Comparison of ENCODE assay signal across 19 cellular contexts in the genomic region with DNA sequence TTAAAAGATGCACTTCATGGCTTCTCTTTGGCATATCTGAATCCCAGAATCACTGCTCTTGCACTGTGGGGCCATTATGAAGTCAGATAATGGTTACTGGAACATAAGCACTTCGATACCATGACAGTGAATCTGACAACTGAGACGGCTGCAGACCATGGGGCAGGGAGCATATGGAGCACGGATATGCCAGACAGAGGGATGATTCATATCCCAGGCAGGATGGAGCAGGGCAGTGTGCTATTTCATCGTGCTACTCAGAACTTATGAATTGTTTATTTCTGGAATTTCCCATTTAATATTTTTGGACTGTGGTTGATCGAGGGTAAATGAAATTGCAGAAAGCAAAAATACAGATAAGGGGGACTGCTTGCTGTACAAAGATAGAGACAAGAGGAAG.
DNase-seq lines count a peak whose midpoint lies in the region; ATAC-seq and TF ChIP-seq lines count a peak whose summit lies in the region.
"Had no signal": no experiment of that assay in that cellular context is flagged by ENCODE, and none has a peak within 500 bp of the region (broad histone marks: within the 10 kb centered on the region; RNA-seq: fewer than 3 reads in every experiment).

No MANE protein-coding gene starts in this region.

- H3K27me3 ChIP-seq in GM23338 (ENCODE audit: insufficient read depth), result no peaks in the 10 kb centered on the region
- H3K27me3 ChIP-seq in trophoblast cell (ENCODE audit: insufficient read depth, low read length), result no peaks in the 10 kb centered on the region
- H3K27me3 ChIP-seq: Peyer's patch, vagina had no signal

- no peak overlapping the region for H3K27ac Mint-ChIP-seq in GM23338
- H3K27ac Mint-ChIP-seq in activated CD8-positive, alpha-beta T cell treated with anti-CD3 and anti-CD28 coated beads for 36 hours, result no peak overlapping the region
- H3K27ac Mint-ChIP-seq: mesothelial cell of epicardium, WTC11 had no signal

- H3K27me3 Mint-ChIP-seq in GM23338 (ENCODE audit: insufficient read depth, low read depth, poor library complexity), result peaks cover 4% of the 10 kb centered on the region
- peaks cover 37% of the 10 kb centered on the region for H3K27me3 Mint-ChIP-seq in activated CD8-positive, alpha-beta T cell treated with anti-CD3 and anti-CD28 coated beads for 36 hours

- H4K8ac ChIP-seq in trophoblast cell (ENCODE audit: low read depth, low read length), result no peak overlapping the region

- no peak overlapping the region for H4K91ac ChIP-seq in trophoblast cell (ENCODE audit: low read depth, low read length)

- no peak overlapping the region for H3K14ac ChIP-seq in trophoblast cell (ENCODE audit: low read length)

- no peak overlapping the region for H3K18ac ChIP-seq in trophoblast cell (ENCODE audit: low read length)

- H3K36me3 ChIP-seq in GM23338 (ENCODE audit: insufficient read depth), result no peaks in the 10 kb centered on the region
- no peaks in the 10 kb centered on the region for H3K36me3 ChIP-seq in trophoblast cell (ENCODE audit: control insufficient read depth in 1 of 2, insufficient read depth in 2 of 2, low read length in 2 of 2)
- H3K36me3 ChIP-seq: heart left ventricle, Peyer's patch, vagina had no signal

- no peaks in the 10 kb centered on the region for H3K9me3 ChIP-seq in trophoblast cell (ENCODE audit: insufficient read depth, low read depth, low read length)
- H3K9me3 ChIP-seq: heart left ventricle, Peyer's patch, vagina had no signal

- H3K4me1 ChIP-seq in GM23338 (ENCODE audit: insufficient read depth), result no peaks in the 10 kb centered on the region
- no peaks in the 10 kb centered on the region for H3K4me1 ChIP-seq in trophoblast cell (ENCODE audit: control insufficient read depth in 1 of 2, insufficient read depth in 2 of 2, low read length in 2 of 2)
- H3K4me1 ChIP-seq: heart left ventricle, Peyer's patch, vagina had no signal

- H2AFZ ChIP-seq in GM23338 (no peak overlapping the region), trophoblast cell (ENCODE audit: insufficient read depth, low read length, poor library complexity) (no peak overlapping the region)

- H3F3A ChIP-seq in GM23338 (replicated peaks; ENCODE audit: low read depth), result no peaks in the 10 kb centered on the region

- H2BK120ac ChIP-seq in trophoblast cell (ENCODE audit: insufficient read depth, low read length, poor library complexity), result no peak overlapping the region

- peaks cover 2% of the 10 kb centered on the region; the same call in 1 of the 2 replicates for H3K9me2 ChIP-seq in GM23338 (ENCODE audit: insufficient read depth)

- H3K23ac ChIP-seq in trophoblast cell (ENCODE audit: low read length), result no peak overlapping the region

- no peak overlapping the region for H4K12ac ChIP-seq in trophoblast cell (ENCODE audit: low read depth, low read length)

- H3K4me3 ChIP-seq in AG10803 (ENCODE audit: low read length), result no peak overlapping the region
- no peak overlapping the region for H3K4me3 ChIP-seq in cardiac fibroblast (replicated peaks in 1 of 2; ENCODE audit: low read depth in 2 of 2, low read length in 2 of 2)
- no peak overlapping the region for H3K4me3 ChIP-seq in GM23338
- no peak overlapping the region for H3K4me3 ChIP-seq in trophoblast cell (ENCODE audit: low read depth, low read length)
- H3K4me3 ChIP-seq: heart left ventricle, Peyer's patch, vagina had no signal

- H2AK5ac ChIP-seq in trophoblast cell (ENCODE audit: low read length), result no peak overlapping the region

- CTCF ChIA-PET in activated CD8-positive, alpha-beta T cell treated with anti-CD3 and anti-CD28 coated beads for 36 hours (lab: Charles Lee), result interaction anchor here (1.2 to 1.5 kb wide), 3 partner anchors 17 to 38 kb away, joined by 4 read pairs; no protein-coding TSS in a partner anchor

- no peaks in the 10 kb centered on the region for H4K20me1 ChIP-seq in GM23338 (replicated peaks; ENCODE audit: insufficient read depth)

- no peak overlapping the region for H3K9ac ChIP-seq in trophoblast cell (ENCODE audit: low read length)

- H3K4ac ChIP-seq in trophoblast cell (ENCODE audit: low read depth, low read length), result no peak overlapping the region

- intact Hi-C loops in activated CD8-positive, alpha-beta T cell treated with anti-CD3 and anti-CD28 coated beads for 36 hours (cut with micrococcal nuclease), result no loop called here

- no peak overlapping the region for H2BK12ac ChIP-seq in trophoblast cell (ENCODE audit: low read length)

- H3K4me2 ChIP-seq in GM23338, result no peak overlapping the region
- H3K4me2 ChIP-seq in trophoblast cell (ENCODE audit: low read length), result no peak overlapping the region

- whole genome bisulfite sequencing in trophoblast cell (ENCODE audit: extremely low coverage, insufficient coverage, insufficient read length), result no CpG with 5 or more reads among the region's 5 CpGs

- POLR2A ChIA-PET in activated CD8-positive, alpha-beta T cell treated with anti-CD3 and anti-CD28 coated beads for 36 hours (lab: Charles Lee), result no interaction called here

- H3K9me3 Mint-ChIP-seq in GM23338, result no peaks in the 10 kb centered on the region; the same call in 2 of the 3 replicates
- H3K9me3 Mint-ChIP-seq in activated CD8-positive, alpha-beta T cell treated with anti-CD3 and anti-CD28 coated beads for 36 hours, result no peaks in the 10 kb centered on the region
- H3K9me3 Mint-ChIP-seq: mesothelial cell of epicardium had no signal

- no peaks in the 10 kb centered on the region for H3K79me1 ChIP-seq in trophoblast cell (ENCODE audit: low read length)

- H3K4me3 Mint-ChIP-seq in GM23338, result no peak overlapping the region
- no peak overlapping the region for H3K4me3 Mint-ChIP-seq in activated CD8-positive, alpha-beta T cell treated with anti-CD3 and anti-CD28 coated beads for 36 hours
- H3K4me3 Mint-ChIP-seq: mesothelial cell of epicardium, neural crest cell, WTC11 had no signal

- no peak overlapping the region for H3K27ac ChIP-seq in GM23338 (ENCODE audit: low read depth)
- no peak overlapping the region for H3K27ac ChIP-seq in trophoblast cell (ENCODE audit: low read depth, low read length)
- H3K27ac ChIP-seq: heart left ventricle, Peyer's patch, vagina had no signal

- no peaks in the 10 kb centered on the region for H3K36me3 Mint-ChIP-seq in GM23338 (ENCODE audit: low read depth)
- no peaks in the 10 kb centered on the region for H3K36me3 Mint-ChIP-seq in activated CD8-positive, alpha-beta T cell treated with anti-CD3 and anti-CD28 coated beads for 36 hours (ENCODE audit: low read depth)
- H3K36me3 Mint-ChIP-seq: mesothelial cell of epicardium, WTC11 had no signal

- no peak for ATAC-seq in GM23338
- no peak for ATAC-seq in activated CD8-positive, alpha-beta T cell treated with anti-CD3 and anti-CD28 coated beads for 36 hours
- ATAC-seq: WTC11 had no signal

- H2BK5ac ChIP-seq in trophoblast cell (ENCODE audit: low read depth, low read length, poor library complexity), result no peak overlapping the region

- H3K4me1 Mint-ChIP-seq in GM23338, result peaks cover 6% of the 10 kb centered on the region; the same call in 1 of the 3 replicates
- H3K4me1 Mint-ChIP-seq in activated CD8-positive, alpha-beta T cell treated with anti-CD3 and anti-CD28 coated beads for 36 hours (ENCODE audit: low read depth), result no peaks in the 10 kb centered on the region
- H3K4me1 Mint-ChIP-seq: mesothelial cell of epicardium had no signal

- DNase-seq in AG10803 (ENCODE audit: low read depth) (peak; percentile 33), LHCN-M2 (ENCODE audit: low read depth) (peak; percentile 49), cardiac fibroblast (ENCODE audit: low read depth in 2 of 2) (peak; percentile 22 to 64), hepatic stellate cell (ENCODE audit: low spot score) (peak; percentile 47), GM23338 (ENCODE audit: low spot score) (no peak), trophoblast cell (no peak)
- no peak for DNase-seq in activated CD8-positive, alpha-beta T cell treated with anti-CD3 and anti-CD28 coated beads for 36 hours
- no peak for DNase-seq in stimulated activated naive CD4-positive, alpha-beta T cell (lab: John Stamatoyannopoulos, UW)
- DNase-seq: activated CD8-positive, alpha-beta memory T cell treated with anti-CD3 and anti-CD28 coated beads for 24 hours; AML-193; heart left ventricle; MV-4-11; NCI-H2081 treated with DMSO at 0.1 percent for 48 hours; NCI-H748 treated with DMSO at 0.1 percent for 48 hours; Peyer's patch had no signal

- TF ChIP-seq CTCF in AG10803 (conservative IDR thresholded peaks at IDR 0.05; ENCODE audit: low read length) (no peak), cardiac fibroblast (IDR thresholded peaks at IDR 0.05; ENCODE audit: low read depth, low read length) (no peak), GM23338 (conservative IDR thresholded peaks at IDR 0.05; ENCODE audit: low read depth in 2 of 2) (no peak)
- TF ChIP-seq CTCF in activated CD8-positive, alpha-beta T cell treated with anti-CD3 and anti-CD28 coated beads for 36 hours (IDR thresholded peaks at IDR 0.05), result no peak

- H3K79me2 ChIP-seq in GM23338 (replicated peaks; ENCODE audit: insufficient read depth) (no peaks in the 10 kb centered on the region), trophoblast cell (ENCODE audit: control insufficient read depth, insufficient read depth, low read length, poor library complexity) (no peaks in the 10 kb centered on the region)

TF ChIP-seq in GM23338, 12 proteins besides CTCF, POLR2A, EP300 and RAD21 (continues in another document):
- TF ChIP-seq, protein P1, sequence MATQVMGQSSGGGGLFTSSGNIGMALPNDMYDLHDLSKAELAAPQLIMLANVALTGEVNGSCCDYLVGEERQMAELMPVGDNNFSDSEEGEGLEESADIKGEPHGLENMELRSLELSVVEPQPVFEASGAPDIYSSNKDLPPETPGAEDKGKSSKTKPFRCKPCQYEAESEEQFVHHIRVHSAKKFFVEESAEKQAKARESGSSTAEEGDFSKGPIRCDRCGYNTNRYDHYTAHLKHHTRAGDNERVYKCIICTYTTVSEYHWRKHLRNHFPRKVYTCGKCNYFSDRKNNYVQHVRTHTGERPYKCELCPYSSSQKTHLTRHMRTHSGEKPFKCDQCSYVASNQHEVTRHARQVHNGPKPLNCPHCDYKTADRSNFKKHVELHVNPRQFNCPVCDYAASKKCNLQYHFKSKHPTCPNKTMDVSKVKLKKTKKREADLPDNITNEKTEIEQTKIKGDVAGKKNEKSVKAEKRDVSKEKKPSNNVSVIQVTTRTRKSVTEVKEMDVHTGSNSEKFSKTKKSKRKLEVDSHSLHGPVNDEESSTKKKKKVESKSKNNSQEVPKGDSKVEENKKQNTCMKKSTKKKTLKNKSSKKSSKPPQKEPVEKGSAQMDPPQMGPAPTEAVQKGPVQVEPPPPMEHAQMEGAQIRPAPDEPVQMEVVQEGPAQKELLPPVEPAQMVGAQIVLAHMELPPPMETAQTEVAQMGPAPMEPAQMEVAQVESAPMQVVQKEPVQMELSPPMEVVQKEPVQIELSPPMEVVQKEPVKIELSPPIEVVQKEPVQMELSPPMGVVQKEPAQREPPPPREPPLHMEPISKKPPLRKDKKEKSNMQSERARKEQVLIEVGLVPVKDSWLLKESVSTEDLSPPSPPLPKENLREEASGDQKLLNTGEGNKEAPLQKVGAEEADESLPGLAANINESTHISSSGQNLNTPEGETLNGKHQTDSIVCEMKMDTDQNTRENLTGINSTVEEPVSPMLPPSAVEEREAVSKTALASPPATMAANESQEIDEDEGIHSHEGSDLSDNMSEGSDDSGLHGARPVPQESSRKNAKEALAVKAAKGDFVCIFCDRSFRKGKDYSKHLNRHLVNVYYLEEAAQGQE (IDR thresholded peaks at IDR 0.05; ENCODE audit: unreplicated experiment), result no peak
- TF ChIP-seq CREB1 (CRISPR knock-in tag; IDR thresholded peaks at IDR 0.05; ENCODE audit: low read depth) (no peak), STAT1 (IDR thresholded peaks at IDR 0.05; ENCODE audit: unreplicated experiment) (no peak)

Comparison
In these comparisons a context has a peak if more than half of its experiments do, and no peak if none do; other contexts are left out.
1. DNase-seq: peak in AG10803 (single experiment), LHCN-M2 (single experiment), cardiac fibroblast (2 of 2) and hepatic stellate cell (single experiment); none in GM23338 (single experiment), activated CD8-positive, alpha-beta T cell treated with anti-CD3 and anti-CD28 coated beads for 36 hours (single experiment), trophoblast cell (0 of 2) and stimulated activated naive CD4-positive, alpha-beta T cell (0 of 6).